ENCODE assay signal across 19 cellular contexts in genomic region chr2:32945286-32945685, GRCh38.
"Had no signal": no experiment of that assay in that cellular context is flagged by ENCODE, and none has a peak within 500 bp of the region (broad histone marks: within the 10 kb centered on the region; RNA-seq: fewer than 3 reads in every experiment).

No MANE protein-coding gene starts in this region.

- H3K4me3 ChIP-seq: left lung, right lobe of liver, smooth muscle cell had no signal

- FAIRE-seq: colon, kidney had no signal

- H3K27me3 ChIP-seq: ovary, right lobe of liver had no signal

- H3K4me3 Mint-ChIP-seq: activated naive CD8-positive, alpha-beta T cell treated with anti-CD3 and anti-CD28 coated beads, Interleukin-2, amount 10 ng/mL, durations not matched to agents 7 days and 5 days; activated T-helper 1 cell treated with anti-CD3 and anti-CD28 coated beads, Interleukin-12 subunit alpha, Interleukin-12 subunit beta, Interleukin-2, Interleukin-4 antibody, amounts not matched to agents 30 ng/mL and 10 ng/mL and 1 ng/mL, durations not matched to agents 14 hours and 24 hours and 36 hours; stimulated activated memory B cell treated with anti-CD40 and anti-IgM and Interleukin-4, amounts not matched to agents 10 μg/mL and 1 μg/mL and 100 μg/mL, for 72 hours had no signal

- H3K4me1 ChIP-seq: right lobe of liver had no signal

- H3K27ac ChIP-seq: left lung, ovary, right lobe of liver, WERI-Rb-1 had no signal

- ATAC-seq: left lung, right lobe of liver had no signal

- H3K9me3 Mint-ChIP-seq: activated naive CD8-positive, alpha-beta T cell treated with anti-CD3 and anti-CD28 coated beads, Interleukin-2, amount 10 ng/mL, durations not matched to agents 7 days and 5 days; activated T-helper 1 cell treated with anti-CD3 and anti-CD28 coated beads, Interleukin-12 subunit alpha, Interleukin-12 subunit beta, Interleukin-2, Interleukin-4 antibody, amounts not matched to agents 30 ng/mL and 10 ng/mL and 1 ng/mL, durations not matched to agents 14 hours and 24 hours and 36 hours; mesothelial cell of epicardium; stimulated activated memory B cell treated with anti-CD40 and anti-IgM and Interleukin-4, amounts not matched to agents 10 μg/mL and 1 μg/mL and 100 μg/mL, for 72 hours had no signal

- DNase-seq: activated CD4-positive, alpha-beta T cell treated with anti-CD3 and anti-CD28 coated beads for 1 hour; activated CD4-positive, alpha-beta T cell treated with anti-CD3 and anti-CD28 coated beads, Interleukin-2, amount 50 U/mL, for 4 hours; activated naive CD8-positive, alpha-beta T cell treated with anti-CD3 and anti-CD28 coated beads, Interleukin-2, amount 10 ng/mL, durations not matched to agents 7 days and 5 days; amygdala; caudate nucleus; foreskin melanocyte; head of caudate nucleus; kidney; left lung; ovary; right lobe of liver; stimulated activated CD4-positive, alpha-beta T cell treated with anti-CD3 and anti-CD28 coated beads, Interleukin-4, amount 100 ng/mL, for 4 hours; SW 1271; WERI-Rb-1 had no signal

- H3K4me1 Mint-ChIP-seq: stimulated activated memory B cell treated with anti-CD40 and anti-IgM and Interleukin-4, amounts not matched to agents 10 μg/mL and 1 μg/mL and 100 μg/mL, for 72 hours had no signal

- H3K27ac Mint-ChIP-seq: activated naive CD8-positive, alpha-beta T cell treated with anti-CD3 and anti-CD28 coated beads, Interleukin-2, amount 10 ng/mL, durations not matched to agents 7 days and 5 days; activated T-helper 1 cell treated with anti-CD3 and anti-CD28 coated beads, Interleukin-12 subunit alpha, Interleukin-12 subunit beta, Interleukin-2, Interleukin-4 antibody, amounts not matched to agents 30 ng/mL and 10 ng/mL and 1 ng/mL, durations not matched to agents 14 hours and 24 hours and 36 hours; stimulated activated memory B cell treated with anti-CD40 and anti-IgM and Interleukin-4, amounts not matched to agents 10 μg/mL and 1 μg/mL and 100 μg/mL, for 72 hours had no signal

- H3K36me3 Mint-ChIP-seq: activated naive CD8-positive, alpha-beta T cell treated with anti-CD3 and anti-CD28 coated beads, Interleukin-2, amount 10 ng/mL, durations not matched to agents 7 days and 5 days; stimulated activated memory B cell treated with anti-CD40 and anti-IgM and Interleukin-4, amounts not matched to agents 10 μg/mL and 1 μg/mL and 100 μg/mL, for 72 hours had no signal

- H3K36me3 ChIP-seq: left lung, ovary, right lobe of liver, WERI-Rb-1 had no signal

- H3K9me3 ChIP-seq: left lung, ovary, right lobe of liver had no signal
